In genomic region chr10:119667562-119668328, GRCh38 we compare ENCODE assay signal across 8 cellular contexts. TPM values are rescaled to one million over a fixed set of nuclear protein-coding genes. Genes with fewer than 3 reads are reported as not detected.
DNase-seq lines count a peak whose midpoint lies in the region; ATAC-seq and TF ChIP-seq lines count a peak whose summit lies in the region.

No MANE protein-coding gene starts in this region.

- peak overlapping the region; percentile 80 for H3K27ac Mint-ChIP-seq in glutamatergic neuron (ENCODE audit: unreplicated experiment)

- ATAC-seq in SK-N-SH treated with all-trans-retinoic acid at 6 μM for 48 hours (peak; percentile 96), HG03521 (IDR thresholded peaks at IDR 0.05; ENCODE audit: unreplicated experiment) (no peak)

- peaks cover 26% of the 10 kb centered on the region for H3K4me1 Mint-ChIP-seq in glutamatergic neuron (ENCODE audit: low read depth, unreplicated experiment)

- TF ChIP-seq CTCF in glutamatergic neuron (IDR thresholded peaks at IDR 0.05; ENCODE audit: partially characterized antibody, unreplicated experiment): no peak

- DNase-seq in NCI-H1417 (lab: John Stamatoyannopoulos, UW) (peak in 2 of 3 experiments; percentile 77 to 87), NCI-H1417 treated with DMSO at 0.1 percent for 48 hours (lab: John Stamatoyannopoulos, UW) (no peak), glutamatergic neuron (peak; percentile 55), skeletal muscle cell (ENCODE audit: low read depth) (peak; percentile 86), NCI-H1105 (lab: John Stamatoyannopoulos, UW) (no peak), SHP77 (lab: John Stamatoyannopoulos, UW) (no peak)

- peak overlapping the region; percentile 63 for H3K4me3 Mint-ChIP-seq in glutamatergic neuron (ENCODE audit: unreplicated experiment)

- H3K9me3 Mint-ChIP-seq in glutamatergic neuron (ENCODE audit: unreplicated experiment): peaks cover 11% of the 10 kb centered on the region

- H3K27me3 Mint-ChIP-seq in glutamatergic neuron (ENCODE audit: unreplicated experiment): peaks cover 15% of the 10 kb centered on the region

- no peaks in the 10 kb centered on the region for H3K36me3 Mint-ChIP-seq in glutamatergic neuron (ENCODE audit: unreplicated experiment)

- no peak overlapping the region for H3K4me3 ChIP-seq in skeletal muscle cell (ENCODE audit: low read depth, low read length)

TF ChIP-seq in SK-N-SH treated with all-trans-retinoic acid at 6 μM for 48 hours, 23 proteins besides CTCF, POLR2A, EP300 and RAD21:
- no peak for TF ChIP-seq ZFP3 (CRISPR knock-in tag; IDR thresholded peaks at IDR 0.05)
- no peak for TF ChIP-seq PPARA (CRISPR knock-in tag; IDR thresholded peaks at IDR 0.05; ENCODE audit: borderline replicate concordance)
- no peak for TF ChIP-seq ZC3H10 (CRISPR knock-in tag; IDR thresholded peaks at IDR 0.05)
- TF ChIP-seq, protein P1, sequence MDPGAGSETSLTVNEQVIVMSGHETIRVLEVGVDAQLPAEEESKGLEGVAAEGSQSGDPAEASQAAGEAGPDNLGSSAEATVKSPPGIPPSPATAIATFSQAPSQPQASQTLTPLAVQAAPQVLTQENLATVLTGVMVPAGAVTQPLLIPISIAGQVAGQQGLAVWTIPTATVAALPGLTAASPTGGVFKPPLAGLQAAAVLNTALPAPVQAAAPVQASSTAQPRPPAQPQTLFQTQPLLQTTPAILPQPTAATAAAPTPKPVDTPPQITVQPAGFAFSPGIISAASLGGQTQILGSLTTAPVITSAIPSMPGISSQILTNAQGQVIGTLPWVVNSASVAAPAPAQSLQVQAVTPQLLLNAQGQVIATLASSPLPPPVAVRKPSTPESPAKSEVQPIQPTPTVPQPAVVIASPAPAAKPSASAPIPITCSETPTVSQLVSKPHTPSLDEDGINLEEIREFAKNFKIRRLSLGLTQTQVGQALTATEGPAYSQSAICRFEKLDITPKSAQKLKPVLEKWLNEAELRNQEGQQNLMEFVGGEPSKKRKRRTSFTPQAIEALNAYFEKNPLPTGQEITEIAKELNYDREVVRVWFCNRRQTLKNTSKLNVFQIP (CRISPR knock-in tag; IDR thresholded peaks at IDR 0.05; ENCODE audit: borderline replicate concordance, low read depth): no peak
- TF ChIP-seq OSR1 (CRISPR knock-in tag; IDR thresholded peaks at IDR 0.05): no peak
- no peak for TF ChIP-seq TOX (CRISPR knock-in tag; IDR thresholded peaks at IDR 0.05; ENCODE audit: borderline replicate concordance)
- TF ChIP-seq, protein P2, sequence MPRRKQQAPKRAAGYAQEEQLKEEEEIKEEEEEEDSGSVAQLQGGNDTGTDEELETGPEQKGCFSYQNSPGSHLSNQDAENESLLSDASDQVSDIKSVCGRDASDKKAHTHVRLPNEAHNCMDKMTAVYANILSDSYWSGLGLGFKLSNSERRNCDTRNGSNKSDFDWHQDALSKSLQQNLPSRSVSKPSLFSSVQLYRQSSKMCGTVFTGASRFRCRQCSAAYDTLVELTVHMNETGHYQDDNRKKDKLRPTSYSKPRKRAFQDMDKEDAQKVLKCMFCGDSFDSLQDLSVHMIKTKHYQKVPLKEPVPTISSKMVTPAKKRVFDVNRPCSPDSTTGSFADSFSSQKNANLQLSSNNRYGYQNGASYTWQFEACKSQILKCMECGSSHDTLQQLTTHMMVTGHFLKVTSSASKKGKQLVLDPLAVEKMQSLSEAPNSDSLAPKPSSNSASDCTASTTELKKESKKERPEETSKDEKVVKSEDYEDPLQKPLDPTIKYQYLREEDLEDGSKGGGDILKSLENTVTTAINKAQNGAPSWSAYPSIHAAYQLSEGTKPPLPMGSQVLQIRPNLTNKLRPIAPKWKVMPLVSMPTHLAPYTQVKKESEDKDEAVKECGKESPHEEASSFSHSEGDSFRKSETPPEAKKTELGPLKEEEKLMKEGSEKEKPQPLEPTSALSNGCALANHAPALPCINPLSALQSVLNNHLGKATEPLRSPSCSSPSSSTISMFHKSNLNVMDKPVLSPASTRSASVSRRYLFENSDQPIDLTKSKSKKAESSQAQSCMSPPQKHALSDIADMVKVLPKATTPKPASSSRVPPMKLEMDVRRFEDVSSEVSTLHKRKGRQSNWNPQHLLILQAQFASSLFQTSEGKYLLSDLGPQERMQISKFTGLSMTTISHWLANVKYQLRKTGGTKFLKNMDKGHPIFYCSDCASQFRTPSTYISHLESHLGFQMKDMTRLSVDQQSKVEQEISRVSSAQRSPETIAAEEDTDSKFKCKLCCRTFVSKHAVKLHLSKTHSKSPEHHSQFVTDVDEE (CRISPR knock-in tag; IDR thresholded peaks at IDR 0.05): no peak
- no peak for TF ChIP-seq BACH2 (CRISPR knock-in tag; IDR thresholded peaks at IDR 0.05; ENCODE audit: borderline replicate concordance)
- no peak for TF ChIP-seq RARB (CRISPR knock-in tag; IDR thresholded peaks at IDR 0.05)
- no peak for TF ChIP-seq SNAI2 (CRISPR knock-in tag; IDR thresholded peaks at IDR 0.05)
- TF ChIP-seq ARNTL (CRISPR knock-in tag; IDR thresholded peaks at IDR 0.05; ENCODE audit: borderline replicate concordance, low read depth): no peak
- TF ChIP-seq ZFP30 (CRISPR knock-in tag; IDR thresholded peaks at IDR 0.05): no peak

RNA-seq across cellular contexts. Expression of gene BAG3, which starts 16.6 kb away (rescaled TPM):
- 15.7 TPM for total RNA-seq in glutamatergic neuron (ENCODE audit: unreplicated experiment)

RNA-seq across cellular contexts. Expression of gene INPP5F, which starts 58.1 kb away (rescaled TPM):
- 186 TPM for total RNA-seq in glutamatergic neuron (ENCODE audit: unreplicated experiment)

Comparison
In these comparisons a context has a peak if more than half of its experiments do, and no peak if none do; other contexts are left out.
1. DNase-seq: peak in NCI-H1417 (2 of 3), glutamatergic neuron (single experiment) and skeletal muscle cell (single experiment); none in NCI-H1417 treated with DMSO at 0.1 percent for 48 hours (single experiment), NCI-H1105 (single experiment) and SHP77 (0 of 2).